ENCODE assay signal across 10 cellular contexts in genomic region chr6:42140051-42140450, GRCh38. TPM values are rescaled to one million over a fixed set of nuclear protein-coding genes. Genes with fewer than 3 reads are reported as not detected.
DNase-seq lines count a peak whose midpoint lies in the region; TF ChIP-seq lines count a peak whose summit lies in the region.
"Had no signal": no experiment of that assay in that cellular context is flagged by ENCODE, and none has a peak within 500 bp of the region (broad histone marks: within the 10 kb centered on the region; RNA-seq: fewer than 3 reads in every experiment).

No MANE protein-coding gene starts in this region.

- H3K27ac ChIP-seq in iPS-18a (ENCODE audit: low read length): no peak overlapping the region
- H3K27ac ChIP-seq: tibial artery had no signal

- DNase-seq in SIG-M5 treated with dmso at 0.1 percent for 504 hours (lab: John Stamatoyannopoulos, UW; ENCODE audit: unreplicated experiment) (peak; percentile 63), SIG-M5 (lab: John Stamatoyannopoulos, UW) (no peak), SKM-1 (lab: John Stamatoyannopoulos, UW; ENCODE audit: unreplicated experiment) (peak; percentile 35), type B pancreatic cell (ENCODE audit: extremely low spot score, unreplicated experiment) (no peak), NCI-H446 (lab: John Stamatoyannopoulos, UW) (no peak), NCI-H524 treated with DMSO at 0.1 percent for 48 hours (lab: John Stamatoyannopoulos, UW) (no peak)
- DNase-seq in stimulated activated CD8-positive, alpha-beta memory T cell treated with anti-CD3 and anti-CD28 coated beads, Interleukin-4, amount 100 ng/mL, for 48 hours: no peak
- DNase-seq: stimulated activated CD4-positive, alpha-beta T cell treated with anti-CD3 and anti-CD28 coated beads, Interleukin-12 subunit alpha, Interleukin-12 subunit beta, amount 100 ng/mL, for 4 hours had no signal

- peak overlapping the region; percentile 71 for H3K4me3 ChIP-seq in iPS-18a (ENCODE audit: low read length)
- H3K4me3 ChIP-seq: tibial artery had no signal

- peak overlapping the region; percentile 81 for H3K27ac Mint-ChIP-seq in type B pancreatic cell

- peaks cover 14% of the 10 kb centered on the region for H3K27me3 Mint-ChIP-seq in type B pancreatic cell

- no peaks in the 10 kb centered on the region for H3K9me3 Mint-ChIP-seq in type B pancreatic cell

- H3K4me1 Mint-ChIP-seq in type B pancreatic cell (ENCODE audit: unreplicated experiment): peaks cover 44% of the 10 kb centered on the region

- H3K4me1 ChIP-seq in iPS-18a (ENCODE audit: control insufficient read depth, low read depth, low read length): peaks cover 49% of the 10 kb centered on the region

- H3K36me3 ChIP-seq in iPS-18a (ENCODE audit: control insufficient read depth, low read depth, low read length): no peaks in the 10 kb centered on the region
- H3K36me3 ChIP-seq: tibial artery had no signal

- H3K9ac ChIP-seq in iPS-18a (ENCODE audit: low read length): no peak overlapping the region

- no peak for TF ChIP-seq CTCF in type B pancreatic cell (conservative IDR thresholded peaks at IDR 0.05)

- H3K4me3 Mint-ChIP-seq in type B pancreatic cell: peak overlapping the region; percentile 91

- no peaks in the 10 kb centered on the region for H3K27me3 ChIP-seq in iPS-18a (ENCODE audit: control insufficient read depth, insufficient read depth, low read length)

- H3K9me3 ChIP-seq in iPS-18a (ENCODE audit: control insufficient read depth, low read depth, low read length): no peaks in the 10 kb centered on the region
- H3K9me3 ChIP-seq: tibial artery had no signal

- peaks cover 4% of the 10 kb centered on the region for H3K36me3 Mint-ChIP-seq in type B pancreatic cell

RNA-seq across cellular contexts. Expression of gene C6orf132, which starts 2.4 kb away (rescaled TPM):
- total RNA-seq in type B pancreatic cell (ENCODE audit: low replicate concordance): 22.9 and 56.4 TPM in 2 replicates

RNA-seq across cellular contexts. Expression of gene GUCA1A, which starts 33.1 kb away (rescaled TPM):
- total RNA-seq in type B pancreatic cell (ENCODE audit: low replicate concordance): 0.41 and 0.57 TPM in 2 replicates

RNA-seq across cellular contexts. Expression of gene GUCA1B, which starts 54.7 kb away (rescaled TPM):
- total RNA-seq in type B pancreatic cell (ENCODE audit: low replicate concordance): 0.67 and 1.1 TPM in 2 replicates

Comparison
In these comparisons a context has a peak if more than half of its experiments do, and no peak if none do; other contexts are left out.
1. DNase-seq: peak in SIG-M5 treated with dmso at 0.1 percent for 504 hours (single experiment) and SKM-1 (single experiment); none in SIG-M5 (single experiment), type B pancreatic cell (single experiment), NCI-H446 (0 of 2), NCI-H524 treated with DMSO at 0.1 percent for 48 hours (single experiment) and stimulated activated CD8-positive, alpha-beta memory T cell treated with anti-CD3 and anti-CD28 coated beads, Interleukin-4, amount 100 ng/mL, for 48 hours (single experiment).